In genomic region chr6:30974488-30975252, GRCh38 we compare ENCODE assay signal across 23 cellular contexts. TPM values are rescaled to one million over a fixed set of nuclear protein-coding genes. Genes with fewer than 3 reads are reported as not detected.
DNase-seq lines count a peak whose midpoint lies in the region; ATAC-seq, FAIRE-seq and TF ChIP-seq lines count a peak whose summit lies in the region.
"Had no signal": no experiment of that assay in that cellular context is flagged by ENCODE, and none has a peak within 500 bp of the region (broad histone marks: within the 10 kb centered on the region; RNA-seq: fewer than 3 reads in every experiment).

No MANE protein-coding gene starts in this region.

- H2BK20ac ChIP-seq in H9 (ENCODE audit: low read depth, low read length, poor library complexity, severe bottlenecking) (no peak overlapping the region), H1 (ENCODE audit: low read length) (no peak overlapping the region)

- no peak overlapping the region for H2AFZ ChIP-seq in H9 (ENCODE audit: low read length)
- H2AFZ ChIP-seq in PC-3 (ENCODE audit: low read length) = no peak overlapping the region
- no peak overlapping the region for H2AFZ ChIP-seq in H1 (ENCODE audit: low read length)
- H2AFZ ChIP-seq: GM23248 had no signal

- no peak overlapping the region for H2BK5ac ChIP-seq in H9 (ENCODE audit: insufficient read length, low read length)
- no peak overlapping the region for H2BK5ac ChIP-seq in H1 (ENCODE audit: low read depth, low read length)

- POLR2A ChIA-PET in PC-3 (lab: Charles Lee; ENCODE audit: unreplicated experiment) = no interaction called here
- POLR2A ChIA-PET in H1 (lab: Charles Lee; ENCODE audit: partially characterized antibody) = interaction anchor here (0.6 to 0.8 kb wide), 2 partner anchors 14 to 15 kb away, joined by 3 to 4 read pairs; no protein-coding TSS in a partner anchor

- H3K4me1 Mint-ChIP-seq in H9 = peaks cover 4 to 8% of the 10 kb centered on the region in 2 experiments; a peak in 2 of 4 replicates

- no TSS peak for BruUV-seq in PC-3 (replicated peaks; lab: Mats Ljungman, UMichigan)

- no peak overlapping the region for H3K27ac Mint-ChIP-seq in H9
- H3K27ac Mint-ChIP-seq: CD4-positive, alpha-beta T cell had no signal

- H3K27me3 ChIP-seq in H9 (ENCODE audit: insufficient read depth, low read length) (no peaks in the 10 kb centered on the region), PC-3 (ENCODE audit: low read length) (no peaks in the 10 kb centered on the region), H1 (replicated peaks in 1 of 4; ENCODE audit: control insufficient read depth in 3 of 4, extremely low read depth in 1 of 4, insufficient read depth in 3 of 4, low read length in 3 of 4) (no peaks in the 10 kb centered on the region), left lung (peaks cover 0 to 11% of the 10 kb centered on the region in 2 donors)
- H3K27me3 ChIP-seq: BLaER1 treated with 17β-estradiol and CSF1 and Interleukin-3, amounts not matched to agents 10 nM and 100 nM; MG63; Peyer's patch had no signal

- H3K14ac ChIP-seq in H9 (ENCODE audit: insufficient read depth, low read length) (no peak overlapping the region), H1 (ENCODE audit: insufficient read length) (no peak overlapping the region)

- H4K8ac ChIP-seq in H9 (replicated peaks; ENCODE audit: insufficient read length, low read depth, low read length) (no peak overlapping the region), H1 (ENCODE audit: extremely low read depth, insufficient read depth, low read length) (no peak overlapping the region)

- no peak for TF ChIP-seq EP300 in H1 (IDR thresholded peaks at IDR 0.05; ENCODE audit: borderline replicate concordance in 1 of 2, low read depth in 2 of 2, low read length in 2 of 2)

- H4K5ac ChIP-seq in H9 (ENCODE audit: insufficient read length, low read depth, low read length) = no peak overlapping the region
- H4K5ac ChIP-seq in H1 (ENCODE audit: insufficient read length, low read depth, low read length) = no peak overlapping the region

- no peaks in the 10 kb centered on the region for H3K9me2 ChIP-seq in PC-3 (replicated peaks; ENCODE audit: low read length)

- H4K20me1 ChIP-seq in H9 (ENCODE audit: control insufficient read depth, insufficient read depth, insufficient read length) = no peaks in the 10 kb centered on the region
- no peaks in the 10 kb centered on the region for H4K20me1 ChIP-seq in PC-3 (ENCODE audit: low read length)
- no peaks in the 10 kb centered on the region for H4K20me1 ChIP-seq in H1 (replicated peaks in 1 of 2; ENCODE audit: control insufficient read depth in 1 of 2, insufficient read depth in 2 of 2, low read length in 2 of 2)
- H4K20me1 ChIP-seq: BLaER1 treated with 17β-estradiol and CSF1 and Interleukin-3, amounts not matched to agents 10 nM and 100 nM had no signal

- intact Hi-C loops in PC-3 (cut with micrococcal nuclease) (no loop called here), left lung (cut with DNase I) (no loop called here), head of caudate nucleus (cut with DNase I) (no loop called here)

- peak; percentile 80 for ATAC-seq in PC-3
- peak; percentile 51 for ATAC-seq in left lung
- ATAC-seq: A549 had no signal

- DNase-seq in H9 (no peak), PC-3 (peak; percentile 55), H1 (ENCODE audit: low read depth in 1 of 2, low spot score in 2 of 2) (no peak), left lung (no peak), head of caudate nucleus (no peak), NCI-H2081 treated with DMSO at 0.1 percent for 48 hours (lab: John Stamatoyannopoulos, UW) (no peak), cerebellar nuclear complex (lab: John Stamatoyannopoulos, UW) (no peak), HUDEP-2 (lab: John Stamatoyannopoulos, UW; ENCODE audit: unreplicated experiment in 76 of 76) (no peak)
- DNase-seq: AML-193; CD4-positive, alpha-beta T cell; GM23248; HCEC 1CT; MG63; NCI-H1105 treated with DMSO at 0.1 percent for 48 hours; NCI-H2029; NCI-H226; NCI-H510A; NCI-H69; Peyer's patch had no signal

- H3K56ac ChIP-seq in H9 (ENCODE audit: insufficient read length, low read depth, low read length) (no peak overlapping the region), H1 (replicated peaks; ENCODE audit: insufficient read length, low read depth, low read length) (no peak overlapping the region)

- TF ChIP-seq POLR2A in H1 (IDR thresholded peaks at IDR 0.05; ENCODE audit: control extremely low read depth in 1 of 2, low read depth in 2 of 2, low read length in 2 of 2) = no peak

- H3T11ph ChIP-seq in H9 (ENCODE audit: low read length) = no peak overlapping the region

- TF ChIP-seq CTCF in H9 (conservative IDR thresholded peaks at IDR 0.05) (peak; percentile 46; the same call in 1 of the 3 replicates), PC-3 (conservative IDR thresholded peaks at IDR 0.05; ENCODE audit: low read depth, low read length) (no peak), H1 (IDR thresholded peaks at IDR 0.05; ENCODE audit: control extremely low read depth in 1 of 3, insufficient read depth in 1 of 3, low read depth in 1 of 3, low read length in 3 of 3) (peak; percentile 19 to 22 (median 19); a peak in 2 of 4 replicates), left lung (IDR thresholded peaks at IDR 0.05) (no peak)

- H3K9me3 Mint-ChIP-seq in H9 = no peaks in the 10 kb centered on the region
- H3K9me3 Mint-ChIP-seq: CD4-positive, alpha-beta T cell had no signal

- H3K18ac ChIP-seq in H9 (ENCODE audit: insufficient read length, low read depth, low read length) = no peak overlapping the region
- H3K18ac ChIP-seq in H1 (ENCODE audit: extremely low read depth, low read length) = no peak overlapping the region

- no peaks in the 10 kb centered on the region for H3K23me2 ChIP-seq in H9 (ENCODE audit: insufficient read length, low read depth, low read length, poor library complexity, severe bottlenecking)
- no peaks in the 10 kb centered on the region for H3K23me2 ChIP-seq in H1 (ENCODE audit: low read depth, low read length)

- H3K9ac ChIP-seq in H9 (ENCODE audit: extremely low read depth, insufficient read length, low read length) (no peak overlapping the region), PC-3 (ENCODE audit: low read length) (no peak overlapping the region), H1 (replicated peaks in 1 of 4; ENCODE audit: extremely low read depth in 1 of 4, low read depth in 3 of 4, low read length in 3 of 4) (no peak overlapping the region)
- H3K9ac ChIP-seq: BLaER1 treated with 17β-estradiol and CSF1 and Interleukin-3, amounts not matched to agents 10 nM and 100 nM; GM23248 had no signal

- H3F3A ChIP-seq in PC-3 (ENCODE audit: low read length, unreplicated experiment) = no peaks in the 10 kb centered on the region

- no peak for FAIRE-seq in H1 (lab: Jason Lieb, UNC)
- FAIRE-seq: A549, D721Med had no signal

- H3K36me3 Mint-ChIP-seq in H9 (ENCODE audit: insufficient read depth in 1 of 3, low read depth in 3 of 3) = no peaks in the 10 kb centered on the region

- H3K4me1 ChIP-seq in H9 (ENCODE audit: insufficient read depth, low read length) (no peaks in the 10 kb centered on the region; the same call in 1 of the 2 replicates), PC-3 (ENCODE audit: insufficient read depth, low read length) (peaks cover 10% of the 10 kb centered on the region; the same call in 1 of the 2 replicates), H1 (replicated peaks in 1 of 4; ENCODE audit: control insufficient read depth in 3 of 4, insufficient read depth in 4 of 4, low read length in 3 of 4) (peaks cover 0 to 4% (median 0%) of the 10 kb centered on the region in 4 experiments; a peak in 1 of 7 replicates), left lung (no peaks in the 10 kb centered on the region)
- H3K4me1 ChIP-seq: A549, Peyer's patch had no signal

- H3K27ac ChIP-seq in H9 (ENCODE audit: insufficient read length, low read depth, low read length) (no peak overlapping the region), PC-3 (ENCODE audit: low read length) (no peak overlapping the region), H1 (ENCODE audit: low read depth, low read length) (no peak overlapping the region), left lung (no peak overlapping the region)
- H3K27ac ChIP-seq: A549; BLaER1 treated with 17β-estradiol and CSF1 and Interleukin-3, amounts not matched to agents 10 nM and 100 nM; GM23248; Peyer's patch had no signal

- no peaks in the 10 kb centered on the region for H3K79me1 ChIP-seq in H9 (ENCODE audit: insufficient read depth, low read depth, low read length, poor library complexity, severe bottlenecking)
- no peaks in the 10 kb centered on the region for H3K79me1 ChIP-seq in H1 (ENCODE audit: low read depth, low read length)

- H3K36me3 ChIP-seq in PC-3 (ENCODE audit: low read depth, low read length) = no peaks in the 10 kb centered on the region
- H3K36me3 ChIP-seq in H1 (ENCODE audit: control insufficient read depth in 2 of 4, insufficient read depth in 4 of 4, low read length in 3 of 4) = no peaks in the 10 kb centered on the region
- no peaks in the 10 kb centered on the region for H3K36me3 ChIP-seq in left lung
- H3K36me3 ChIP-seq: BLaER1 treated with 17β-estradiol and CSF1 and Interleukin-3, amounts not matched to agents 10 nM and 100 nM; MG63; Peyer's patch had no signal

- no peak; a peak in 1 of 4 replicates for TF ChIP-seq RAD21 in H1 (IDR thresholded peaks at IDR 0.05 in 1 of 2, conservative IDR thresholded peaks at IDR 0.05 in 1 of 2; ENCODE audit: low read depth in 2 of 2, low read length in 2 of 2)

- H3K4me2 ChIP-seq in H9 (ENCODE audit: insufficient read depth, insufficient read length, low read length) (no peak overlapping the region), PC-3 (ENCODE audit: low read length) (no peak overlapping the region), H1 (ENCODE audit: insufficient read depth in 1 of 2, low read depth in 2 of 2, low read length in 2 of 2) (no peak overlapping the region)
- H3K4me2 ChIP-seq: A549; BLaER1 treated with 17β-estradiol and CSF1 and Interleukin-3, amounts not matched to agents 10 nM and 100 nM had no signal

- CTCF ChIA-PET in PC-3 (lab: Charles Lee) (interaction anchor here (1.0 kb wide), 1 partner anchor 59 kb away, joined by 3 read pairs; no protein-coding TSS in a partner anchor), H1 (lab: Charles Lee; ENCODE audit: partially characterized antibody) (interaction anchor here (1.0 to 4.0 kb wide), 8 partner anchors 9 to 96 kb away, joined by 3 to 18 read pairs (median 3); no protein-coding TSS in a partner anchor)

- H2BK120ac ChIP-seq in H9 (ENCODE audit: low read depth, low read length, poor library complexity, severe bottlenecking) (no peak overlapping the region), H1 (replicated peaks; ENCODE audit: low read depth, low read length) (no peak overlapping the region)

- no peaks in the 10 kb centered on the region for H3K9me3 ChIP-seq in H9 (ENCODE audit: control insufficient read depth, low read depth, low read length)
- no peaks in the 10 kb centered on the region for H3K9me3 ChIP-seq in PC-3 (ENCODE audit: low read length)
- H3K9me3 ChIP-seq in H1 (ENCODE audit: insufficient read depth in 2 of 2, low read depth in 1 of 2, low read length in 1 of 2) = no peaks in the 10 kb centered on the region
- H3K9me3 ChIP-seq in left lung = no peaks in the 10 kb centered on the region
- H3K9me3 ChIP-seq: A549; BLaER1 treated with 17β-estradiol and CSF1 and Interleukin-3, amounts not matched to agents 10 nM and 100 nM; MG63; Peyer's patch had no signal

- H2AK5ac ChIP-seq in H9 (ENCODE audit: insufficient read length, low read length) (no peak overlapping the region), H1 (ENCODE audit: low read depth, low read length) (no peak overlapping the region)

- H3K4ac ChIP-seq in H9 (ENCODE audit: low read depth, low read length) (no peak overlapping the region), H1 (replicated peaks; ENCODE audit: insufficient read length, low read depth, low read length) (no peak overlapping the region)

- H2BK12ac ChIP-seq in H9 (ENCODE audit: insufficient read length, low read depth, low read length) (no peak overlapping the region), H1 (ENCODE audit: low read depth, low read length) (no peak overlapping the region)

- no CpG with 5 or more reads among the region's 4 CpGs for WGBS in H9 (ENCODE audit: extremely low coverage, insufficient read length, low lambda C conversion rate)
- 76% methylated on average over 4 of the region's 4 CpGs; no CpG with 5 or more reads in 1 of the 2 experiments for WGBS in H1 (ENCODE audit: extremely low coverage in 1 of 2, insufficient coverage in 1 of 2, insufficient read length in 1 of 2, insufficient replicate concordance in 2 of 2, low coverage in 1 of 2, low lambda C conversion rate in 2 of 2, missing lambda C conversion rate in 1 of 2), 2 experiments

- H3K4me3 ChIP-seq in PC-3 (ENCODE audit: low read length) (no peak overlapping the region), H1 (ENCODE audit: extremely low read depth in 1 of 4, insufficient read depth in 2 of 4, low read depth in 3 of 4, low read length in 4 of 4) (no peak overlapping the region), left lung (no peak overlapping the region)
- H3K4me3 ChIP-seq: A549; BLaER1 treated with 17β-estradiol and CSF1 and Interleukin-3, amounts not matched to agents 10 nM and 100 nM; GM23248; MG63; Peyer's patch had no signal

- H3K4me3 Mint-ChIP-seq in H9 = no peak overlapping the region
- H3K4me3 Mint-ChIP-seq: CD4-positive, alpha-beta T cell had no signal

- peaks cover 3% of the 10 kb centered on the region; the same call in 1 of the 2 replicates for H3K27me3 Mint-ChIP-seq in H9 (ENCODE audit: low read depth)

- H4K91ac ChIP-seq in H9 (ENCODE audit: insufficient read length, low read depth, low read length) (no peak overlapping the region), H1 (replicated peaks; ENCODE audit: insufficient read length, low read length) (no peak overlapping the region)

- H2BK15ac ChIP-seq in H9 (ENCODE audit: low read depth, low read length) = no peak overlapping the region
- no peak overlapping the region for H2BK15ac ChIP-seq in H1 (ENCODE audit: low read length)

- H3K23ac ChIP-seq in H9 (ENCODE audit: insufficient read length, low read depth, low read length) = no peak overlapping the region
- H3K23ac ChIP-seq in H1 (ENCODE audit: insufficient read length) = no peak overlapping the region

- no peaks in the 10 kb centered on the region for H3K79me2 ChIP-seq in H9 (ENCODE audit: insufficient read depth, low read length)
- H3K79me2 ChIP-seq in PC-3 (ENCODE audit: low read length) = no peaks in the 10 kb centered on the region
- no peaks in the 10 kb centered on the region for H3K79me2 ChIP-seq in H1 (ENCODE audit: control insufficient read depth in 1 of 2, insufficient read depth in 2 of 2, low read length in 2 of 2)

RNA-seq across cellular contexts. Expression of gene MUC21, which starts 8.8 kb away (rescaled TPM):
- not detected in 2 replicates for total RNA-seq in H9 (2021)
- total RNA-seq in PC-3 (2014; rRNA removed) = not detected in 2 replicates
- total RNA-seq in H1 (2021; fragmentation: NEBNext Ultra II Directional; extraction: Animal tissue kit (Norgen Biotek cat#: 25700)) = not detected in 2 replicates
- not detected in 2 replicates for polyA plus RNA-seq in H1 (2011; rRNA removed)
- polyA plus RNA-seq in H1 (2011; cell fraction: cytosol; rRNA removed) = 0.04 TPM
- polyA plus RNA-seq in H1 (2011; cell fraction: nucleus; rRNA removed) = 0.06 TPM
- not detected in 4 replicates for polyA plus RNA-seq in H1 (2012, experiment 1 of 2)
- polyA plus RNA-seq in H1 (2012, experiment 2 of 2) = not detected
- polyA plus RNA-seq in H1 (2013, experiment 1 of 2) = not detected
- polyA plus RNA-seq in H1 (2013, experiment 2 of 2) = not detected
- not detected in 2 replicates for polyA minus RNA-seq in H1 (2011; rRNA and poly(A)+ RNA removed)
- not detected for polyA minus RNA-seq in H1 (2011; cell fraction: cytosol; rRNA and poly(A)+ RNA removed)
- polyA minus RNA-seq in H1 (2011; cell fraction: nucleus; rRNA and poly(A)+ RNA removed) = not detected
- total RNA-seq in left lung = 1 to 10 TPM; 8.5 to 9.5 TPM
- total RNA-seq: CD4-positive, alpha-beta T cell; GM23248; LHCN-M2; Peyer's patch had no signal
- polyA plus RNA-seq: A549, GM23248 had no signal

RNA-seq across cellular contexts. Expression of gene MUCL3, which starts 33.9 kb away (rescaled TPM):
- total RNA-seq in H9 (2021) = 0.15 and 0.20 TPM in 2 replicates
- 0.04 TPM in 1 of 2 replicates, not detected in the other for total RNA-seq in PC-3 (2014; rRNA removed)
- 0.08 and 0.37 TPM in 2 replicates for total RNA-seq in H1 (2021; fragmentation: NEBNext Ultra II Directional; extraction: Animal tissue kit (Norgen Biotek cat#: 25700))
- polyA plus RNA-seq in H1 (2011; rRNA removed) = 0.15 and 0.22 TPM in 2 replicates
- 0.18 TPM for polyA plus RNA-seq in H1 (2011; cell fraction: cytosol; rRNA removed)
- 0.41 TPM for polyA plus RNA-seq in H1 (2011; cell fraction: nucleus; rRNA removed)
- 0.19 to 0.34 TPM (median 0.26 TPM) in 4 replicates for polyA plus RNA-seq in H1 (2012, experiment 1 of 2)
- polyA plus RNA-seq in H1 (2012, experiment 2 of 2) = not detected
- 0.59 TPM for polyA plus RNA-seq in H1 (2013, experiment 1 of 2)
- 0.50 TPM for polyA plus RNA-seq in H1 (2013, experiment 2 of 2)
- 0.10 and 0.13 TPM in 2 replicates for polyA minus RNA-seq in H1 (2011; rRNA and poly(A)+ RNA removed)
- not detected for polyA minus RNA-seq in H1 (2011; cell fraction: cytosol; rRNA and poly(A)+ RNA removed)
- polyA minus RNA-seq in H1 (2011; cell fraction: nucleus; rRNA and poly(A)+ RNA removed) = not detected
- 1 to 10 TPM; 2.5 to 4.0 TPM for total RNA-seq in left lung
- total RNA-seq: CD4-positive, alpha-beta T cell; GM23248; LHCN-M2 had no signal
- polyA plus RNA-seq: GM23248 had no signal

RNA-seq across cellular contexts. Expression of gene MUC22, which starts 35.6 kb away (rescaled TPM):
- total RNA-seq in H9 (2021) (not detected in 2 replicates), PC-3 (2014; rRNA removed) (0.06 TPM in 1 of 2 replicates, not detected in the other), left lung (under 1 TPM in 1 of 2 donors, not detected in 1; 0.20 TPM)
- total RNA-seq in H1 (2021; fragmentation: NEBNext Ultra II Directional; extraction: Animal tissue kit (Norgen Biotek cat#: 25700)) = not detected in 2 replicates
- polyA plus RNA-seq in H1 (2011; rRNA removed) = 0.02 TPM in 1 of 2 replicates, not detected in the other
- not detected for polyA plus RNA-seq in H1 (2011; cell fraction: cytosol; rRNA removed)
- 0.03 TPM for polyA plus RNA-seq in H1 (2011; cell fraction: nucleus; rRNA removed)
- polyA plus RNA-seq in H1 (2012, experiment 1 of 2) = not detected in 4 replicates
- polyA plus RNA-seq in H1 (2012, experiment 2 of 2) = not detected
- polyA plus RNA-seq in H1 (2013, experiment 1 of 2) = not detected
- polyA plus RNA-seq in H1 (2013, experiment 2 of 2) = not detected
- polyA minus RNA-seq in H1 (2011; rRNA and poly(A)+ RNA removed) = not detected in 2 replicates
- not detected for polyA minus RNA-seq in H1 (2011; cell fraction: cytosol; rRNA and poly(A)+ RNA removed)
- polyA minus RNA-seq in H1 (2011; cell fraction: nucleus; rRNA and poly(A)+ RNA removed) = 0.10 TPM
- total RNA-seq: CD4-positive, alpha-beta T cell; GM23248; LHCN-M2; Peyer's patch had no signal
- polyA plus RNA-seq: A549, GM23248 had no signal

RNA-seq across cellular contexts. Expression of gene SFTA2, which starts 42.7 kb away (rescaled TPM):
- total RNA-seq in H9 (2021) (not detected in 2 replicates), PC-3 (2014; rRNA removed) (not detected in 2 replicates), left lung (100 to 1,000 TPM; 213 to 384 TPM)
- not detected in 2 replicates for total RNA-seq in H1 (2021; fragmentation: NEBNext Ultra II Directional; extraction: Animal tissue kit (Norgen Biotek cat#: 25700))
- not detected in 2 replicates for polyA plus RNA-seq in H1 (2011; rRNA removed)
- polyA plus RNA-seq in H1 (2011; cell fraction: cytosol; rRNA removed) = not detected
- not detected for polyA plus RNA-seq in H1 (2011; cell fraction: nucleus; rRNA removed)
- not detected in 4 replicates for polyA plus RNA-seq in H1 (2012, experiment 1 of 2)
- not detected for polyA plus RNA-seq in H1 (2012, experiment 2 of 2)
- not detected for polyA plus RNA-seq in H1 (2013, experiment 1 of 2)
- polyA plus RNA-seq in H1 (2013, experiment 2 of 2) = not detected
- not detected in 2 replicates for polyA minus RNA-seq in H1 (2011; rRNA and poly(A)+ RNA removed)
- polyA minus RNA-seq in H1 (2011; cell fraction: cytosol; rRNA and poly(A)+ RNA removed) = not detected
- not detected for polyA minus RNA-seq in H1 (2011; cell fraction: nucleus; rRNA and poly(A)+ RNA removed)
- total RNA-seq: CD4-positive, alpha-beta T cell; GM23248; LHCN-M2; Peyer's patch had no signal
- polyA plus RNA-seq: A549, GM23248 had no signal

Comparison
In these comparisons a context has a peak if more than half of its experiments do, and no peak if none do; other contexts are left out.
1. CTCF ChIP-seq: peak in H9 (single experiment) and H1 (3 of 3); none in PC-3 (single experiment) and left lung (0 of 2).